ENCODE assay signal across 31 cellular contexts in genomic region chr1:229480500-229480899, GRCh38. TPM values are rescaled to one million over a fixed set of nuclear protein-coding genes. Genes with fewer than 3 reads are reported as not detected.
A peak's percentile ranks its signal among the peaks of the same experiment; 100 is the strongest.
DNase-seq lines count a peak whose midpoint lies in the region; ATAC-seq and TF ChIP-seq lines count a peak whose summit lies in the region.
"Had no signal": no experiment of that assay in that cellular context is flagged by ENCODE, and none has a peak within 500 bp of the region (broad histone marks: within the 10 kb centered on the region; RNA-seq: fewer than 3 reads in every experiment).

No MANE protein-coding gene starts in this region.

- H3K27ac Mint-ChIP-seq in activated naive CD8-positive, alpha-beta T cell treated with anti-CD3 and anti-CD28 coated beads, Interleukin-2, amount 50 U/mL, for 24 hours = no peak overlapping the region
- H3K27ac Mint-ChIP-seq in activated naive CD8-positive, alpha-beta T cell treated with anti-CD3 and anti-CD28 coated beads for 36 hours = no peak overlapping the region
- H3K27ac Mint-ChIP-seq in endothelial cell (ENCODE audit: unreplicated experiment) (peak overlapping the region; percentile 65), type B pancreatic cell (no peak overlapping the region)
- H3K27ac Mint-ChIP-seq: activated CD4-positive, alpha-beta memory T cell treated with anti-CD3 and anti-CD28 coated beads for 36 hours; mesothelial cell of epicardium had no signal

- H3K4me3 ChIP-seq in Jurkat, Clone E6-1 (ENCODE audit: low read length) = no peak overlapping the region
- H3K4me3 ChIP-seq: body of pancreas, HAP-1, tibial nerve had no signal

- H3K36me3 Mint-ChIP-seq in activated naive CD8-positive, alpha-beta T cell treated with anti-CD3 and anti-CD28 coated beads, Interleukin-2, amount 50 U/mL, for 24 hours (ENCODE audit: low read depth) = peaks cover 51% of the 10 kb centered on the region
- peaks cover 22% of the 10 kb centered on the region for H3K36me3 Mint-ChIP-seq in activated naive CD8-positive, alpha-beta T cell treated with anti-CD3 and anti-CD28 coated beads for 36 hours
- peaks cover 24% of the 10 kb centered on the region for H3K36me3 Mint-ChIP-seq in endothelial cell (ENCODE audit: low read depth, unreplicated experiment)
- H3K36me3 Mint-ChIP-seq in type B pancreatic cell = peaks cover 31% of the 10 kb centered on the region

- ATAC-seq in activated naive CD8-positive, alpha-beta T cell treated with anti-CD3 and anti-CD28 coated beads, Interleukin-2, amount 50 U/mL, for 24 hours = no peak
- ATAC-seq: activated CD4-positive, CD25-positive, alpha-beta regulatory T cell treated with anti-CD3 and anti-CD28 coated beads, Interleukin-2, amount 50 U/mL, for 24 hours; body of pancreas; esophagus mucosa; foreskin keratinocyte; left lobe of liver had no signal

- no peaks in the 10 kb centered on the region for H3K27me3 Mint-ChIP-seq in activated naive CD8-positive, alpha-beta T cell treated with anti-CD3 and anti-CD28 coated beads, Interleukin-2, amount 50 U/mL, for 24 hours
- no peaks in the 10 kb centered on the region for H3K27me3 Mint-ChIP-seq in activated naive CD8-positive, alpha-beta T cell treated with anti-CD3 and anti-CD28 coated beads for 36 hours
- H3K27me3 Mint-ChIP-seq in endothelial cell (ENCODE audit: unreplicated experiment) (peaks cover 3% of the 10 kb centered on the region), type B pancreatic cell (no peaks in the 10 kb centered on the region)
- H3K27me3 Mint-ChIP-seq: activated CD4-positive, alpha-beta memory T cell treated with anti-CD3 and anti-CD28 coated beads for 36 hours; CD8-positive, alpha-beta memory T cell; natural killer cell treated with Interleukin-12 subunit alpha and Interleukin-12 subunit beta and Interleukin-15 and Interleukin-18, amount 100 ng/mL, for 72 hours had no signal

- peak; percentile 2 for DNase-seq in activated naive CD8-positive, alpha-beta T cell treated with anti-CD3 and anti-CD28 coated beads, Interleukin-2, amount 50 U/mL, for 24 hours
- DNase-seq in activated naive CD8-positive, alpha-beta T cell treated with anti-CD3 and anti-CD28 coated beads for 36 hours = no peak
- peak; percentile 84 for DNase-seq in Jurkat, Clone E6-1 (ENCODE audit: low read depth, low spot score)
- DNase-seq in endothelial cell (ENCODE audit: low spot score) = no peak
- DNase-seq in NCI-H510A treated with DMSO at 0.1 percent for 48 hours (lab: John Stamatoyannopoulos, UW) = no peak
- DNase-seq in ecto neural progenitor cell (ENCODE audit: low spot score) = no peak
- DNase-seq in activated effector memory CD4-positive, alpha-beta T cell treated with anti-CD3 and anti-CD28 coated beads, Interleukin-2, amount 50 U/mL, for 16 hours = no peak
- no peak for DNase-seq in type B pancreatic cell (ENCODE audit: extremely low spot score, unreplicated experiment)
- DNase-seq: 8988T; activated CD4-positive, alpha-beta memory T cell treated with anti-CD3 and anti-CD28 coated beads for 36 hours; activated CD8-positive, alpha-beta memory T cell treated with anti-CD3 and anti-CD28 coated beads, Interleukin-2, amount 50 U/mL, for 48 hours; activated effector memory CD4-positive, alpha-beta T cell treated with Interleukin-2 at 50 U/mL for 16 hours; body of pancreas; CD8-positive, alpha-beta memory T cell; effector memory CD4-positive, alpha-beta T cell; foreskin keratinocyte; IMR-90; NCI-H1436 treated with DMSO at 0.1 percent for 48 hours; NCI-H510A; NK-92 treated with Interleukin-12 subunit alpha and Interleukin-12 subunit beta, amount 100 ng/mL, for 24 hours; retina; stimulated activated CD4-positive, alpha-beta T cell treated with anti-CD3 and anti-CD28 coated beads, Interleukin-4, amount 100 ng/mL, for 24 hours; T-helper 1 cell had no signal

- H3K9me3 Mint-ChIP-seq in activated naive CD8-positive, alpha-beta T cell treated with anti-CD3 and anti-CD28 coated beads, Interleukin-2, amount 50 U/mL, for 24 hours = no peaks in the 10 kb centered on the region
- no peaks in the 10 kb centered on the region for H3K9me3 Mint-ChIP-seq in activated naive CD8-positive, alpha-beta T cell treated with anti-CD3 and anti-CD28 coated beads for 36 hours
- H3K9me3 Mint-ChIP-seq in endothelial cell (ENCODE audit: unreplicated experiment) (no peaks in the 10 kb centered on the region), type B pancreatic cell (no peaks in the 10 kb centered on the region)
- H3K9me3 Mint-ChIP-seq: activated CD4-positive, alpha-beta memory T cell treated with anti-CD3 and anti-CD28 coated beads for 36 hours; CD8-positive, alpha-beta memory T cell; mesothelial cell of epicardium; natural killer cell treated with Interleukin-12 subunit alpha and Interleukin-12 subunit beta and Interleukin-15 and Interleukin-18, amount 100 ng/mL, for 72 hours had no signal

- no peak for TF ChIP-seq CTCF in endothelial cell (IDR thresholded peaks at IDR 0.05; ENCODE audit: unreplicated experiment)
- no peak for TF ChIP-seq CTCF in type B pancreatic cell (conservative IDR thresholded peaks at IDR 0.05)

- H3K4me3 Mint-ChIP-seq in activated naive CD8-positive, alpha-beta T cell treated with anti-CD3 and anti-CD28 coated beads, Interleukin-2, amount 50 U/mL, for 24 hours = no peak overlapping the region
- no peak overlapping the region for H3K4me3 Mint-ChIP-seq in activated naive CD8-positive, alpha-beta T cell treated with anti-CD3 and anti-CD28 coated beads for 36 hours
- H3K4me3 Mint-ChIP-seq in endothelial cell (ENCODE audit: unreplicated experiment) (no peak overlapping the region), type B pancreatic cell (no peak overlapping the region)
- H3K4me3 Mint-ChIP-seq: activated CD4-positive, alpha-beta memory T cell treated with anti-CD3 and anti-CD28 coated beads for 36 hours; CD8-positive, alpha-beta memory T cell; mesothelial cell of epicardium; natural killer cell treated with Interleukin-12 subunit alpha and Interleukin-12 subunit beta and Interleukin-15 and Interleukin-18, amount 100 ng/mL, for 72 hours had no signal

- H3K4me1 Mint-ChIP-seq in activated naive CD8-positive, alpha-beta T cell treated with anti-CD3 and anti-CD28 coated beads, Interleukin-2, amount 50 U/mL, for 24 hours = peaks cover 19% of the 10 kb centered on the region
- H3K4me1 Mint-ChIP-seq in activated naive CD8-positive, alpha-beta T cell treated with anti-CD3 and anti-CD28 coated beads for 36 hours = peaks cover 5% of the 10 kb centered on the region
- H3K4me1 Mint-ChIP-seq in endothelial cell (ENCODE audit: unreplicated experiment) (peaks cover 28% of the 10 kb centered on the region), type B pancreatic cell (ENCODE audit: unreplicated experiment) (no peaks in the 10 kb centered on the region)
- H3K4me1 Mint-ChIP-seq: mesothelial cell of epicardium had no signal

RNA-seq across cellular contexts. Expression of gene NUP133, which starts 27.6 kb away (rescaled TPM):
- total RNA-seq in activated naive CD8-positive, alpha-beta T cell treated with anti-CD3 and anti-CD28 coated beads for 36 hours = 10 to 100 TPM; 62.7 to 64.8 TPM
- 40.8 TPM for polyA plus RNA-seq in Jurkat, Clone E6-1 (2012; ENCODE audit: insufficient read depth, insufficient read length)
- total RNA-seq in endothelial cell (ENCODE audit: unreplicated experiment) (53.5 TPM), type B pancreatic cell (ENCODE audit: low replicate concordance) (46.2 and 53.9 TPM in 2 replicates)

RNA-seq across cellular contexts. Expression of gene ACTA1, which starts 46.6 kb away (rescaled TPM):
- total RNA-seq in activated naive CD8-positive, alpha-beta T cell treated with anti-CD3 and anti-CD28 coated beads for 36 hours = not detected
- 6.9 TPM for polyA plus RNA-seq in Jurkat, Clone E6-1 (2012; ENCODE audit: insufficient read depth, insufficient read length)
- 1.5 TPM for total RNA-seq in endothelial cell (ENCODE audit: unreplicated experiment)
- 0.55 and 1.9 TPM in 2 replicates for total RNA-seq in type B pancreatic cell (ENCODE audit: low replicate concordance)
- total RNA-seq: activated CD4-positive, alpha-beta memory T cell treated with anti-CD3 and anti-CD28 coated beads for 36 hours; CD8-positive, alpha-beta memory T cell; foreskin keratinocyte; IMR-90; left lobe of liver; natural killer cell treated with Interleukin-12 subunit alpha and Interleukin-12 subunit beta and Interleukin-15 and Interleukin-18, amount 100 ng/mL, for 72 hours; osteocyte had no signal
- polyA plus RNA-seq: CD8-positive, alpha-beta memory T cell; foreskin keratinocyte; IMR-90 had no signal

Comparison
In these comparisons a context has a peak if more than half of its experiments do, and no peak if none do; other contexts are left out.
1. DNase-seq: peak in activated naive CD8-positive, alpha-beta T cell treated with anti-CD3 and anti-CD28 coated beads, Interleukin-2, amount 50 U/mL, for 24 hours (single experiment) and Jurkat, Clone E6-1 (single experiment); none in activated naive CD8-positive, alpha-beta T cell treated with anti-CD3 and anti-CD28 coated beads for 36 hours (single experiment), endothelial cell (single experiment), NCI-H510A treated with DMSO at 0.1 percent for 48 hours (single experiment), ecto neural progenitor cell (single experiment), activated effector memory CD4-positive, alpha-beta T cell treated with anti-CD3 and anti-CD28 coated beads, Interleukin-2, amount 50 U/mL, for 16 hours (single experiment) and type B pancreatic cell (single experiment).